In the genomic region with DNA sequence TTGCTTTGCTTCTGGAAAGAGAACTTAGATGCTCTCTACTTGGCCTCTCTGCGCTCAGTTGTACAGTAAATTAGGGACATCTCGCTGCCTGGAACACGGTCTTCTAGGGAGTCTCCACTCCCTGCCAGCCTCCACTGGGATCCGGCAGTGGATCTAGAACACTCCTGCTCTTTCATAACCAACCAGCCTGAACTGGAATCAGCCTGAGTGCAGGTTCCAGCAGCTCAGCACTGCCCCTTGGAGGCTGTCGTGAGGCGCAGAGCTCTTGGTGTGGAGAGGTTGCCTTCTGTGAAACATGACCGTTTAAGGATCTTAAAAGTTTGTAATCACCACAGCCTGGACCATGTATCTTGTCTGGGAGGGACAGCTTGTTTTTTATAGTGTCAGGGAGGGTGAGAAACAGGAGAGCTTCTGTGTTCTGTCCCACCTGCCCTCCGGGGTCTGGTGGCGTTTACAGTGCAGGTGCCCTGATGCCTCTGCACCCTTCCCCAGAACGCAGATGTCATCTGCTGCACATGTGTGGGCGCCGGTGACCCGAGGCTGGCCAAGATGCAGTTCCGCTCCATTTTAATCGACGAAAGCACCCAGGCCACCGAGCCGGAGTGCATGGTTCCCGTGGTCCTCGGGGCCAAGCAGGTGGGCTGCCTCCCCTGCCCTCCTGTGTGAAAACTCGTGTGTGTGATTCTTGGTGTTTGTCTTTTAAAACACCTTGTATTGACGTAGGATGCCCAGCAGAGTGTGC, we compare ENCODE assay signal across 9 cellular contexts. TPM values are rescaled to one million over a fixed set of nuclear protein-coding genes. Genes with fewer than 3 reads are reported as not detected.
DNase-seq lines count a peak whose midpoint lies in the region; ATAC-seq and TF ChIP-seq lines count a peak whose summit lies in the region.
"Had no signal": no experiment of that assay in that cellular context is flagged by ENCODE, and none has a peak within 500 bp of the region (broad histone marks: within the 10 kb centered on the region; RNA-seq: fewer than 3 reads in every experiment).

No MANE protein-coding gene starts in this region.

- no peaks in the 10 kb centered on the region for H3K9me3 Mint-ChIP-seq in osteocyte (ENCODE audit: unreplicated experiment)
- H3K9me3 Mint-ChIP-seq in stimulated activated memory B cell treated with anti-CD40 and anti-IgM and Interleukin-4, amounts not matched to agents 10 μg/mL and 1 μg/mL and 100 μg/mL, for 72 hours: no peaks in the 10 kb centered on the region

- H2AFZ ChIP-seq in OCI-LY7 (ENCODE audit: low read length) (no peak overlapping the region), fibroblast of lung (ENCODE audit: low read length) (no peak overlapping the region)

- H3K27ac ChIP-seq in OCI-LY7 (ENCODE audit: low read depth, low read length, poor library complexity, severe bottlenecking) (no peak overlapping the region), fibroblast of lung (ENCODE audit: insufficient read depth, low read length) (no peak overlapping the region), right atrium auricular region (no peak overlapping the region)
- H3K27ac ChIP-seq: heart left ventricle had no signal

- ATAC-seq in GM19395 (IDR thresholded peaks at IDR 0.05; ENCODE audit: unreplicated experiment) (no peak), GM18909 (IDR thresholded peaks at IDR 0.05; ENCODE audit: poor library complexity, unreplicated experiment) (no peak)
- ATAC-seq in stimulated activated memory B cell treated with anti-CD40 and anti-IgM and Interleukin-4, amounts not matched to agents 10 μg/mL and 1 μg/mL and 100 μg/mL, for 72 hours: no peak

- H3K4me3 Mint-ChIP-seq in osteocyte (ENCODE audit: unreplicated experiment): no peak overlapping the region
- no peak overlapping the region for H3K4me3 Mint-ChIP-seq in stimulated activated memory B cell treated with anti-CD40 and anti-IgM and Interleukin-4, amounts not matched to agents 10 μg/mL and 1 μg/mL and 100 μg/mL, for 72 hours

- H4K20me1 ChIP-seq in OCI-LY7 (ENCODE audit: insufficient read depth, low read length) (0 out of 2 replicates have a peak, but pooled peaks cover 4% of the 10 kb centered on the region), fibroblast of lung (ENCODE audit: control insufficient read depth, extremely low read depth, insufficient read depth, low read length) (no peaks in the 10 kb centered on the region)

- no peak for DNase-seq in GM10248 (ENCODE audit: extremely low spot score)
- DNase-seq in OCI-LY7 (ENCODE audit: low spot score): no peak
- DNase-seq in fibroblast of lung (ENCODE audit: low read depth in 2 of 2): peak in 1 of 2 donors; percentile 52
- DNase-seq in osteocyte (ENCODE audit: extremely low spot score, unreplicated experiment): no peak
- DNase-seq in right atrium auricular region (ENCODE audit: low spot score): no peak
- DNase-seq: heart left ventricle had no signal

- H3K27me3 ChIP-seq in fibroblast of lung (ENCODE audit: control insufficient read depth, insufficient read depth, low read length) (no peaks in the 10 kb centered on the region), right atrium auricular region (no peaks in the 10 kb centered on the region)
- H3K27me3 ChIP-seq: heart left ventricle had no signal

- no peaks in the 10 kb centered on the region for H3K9me2 ChIP-seq in OCI-LY7 (ENCODE audit: insufficient read depth, low read length)

- H3K9ac ChIP-seq in fibroblast of lung (ENCODE audit: insufficient read depth, low read length): no peak overlapping the region

- H3K27me3 Mint-ChIP-seq in osteocyte (ENCODE audit: unreplicated experiment): no peaks in the 10 kb centered on the region
- H3K27me3 Mint-ChIP-seq in stimulated activated memory B cell treated with anti-CD40 and anti-IgM and Interleukin-4, amounts not matched to agents 10 μg/mL and 1 μg/mL and 100 μg/mL, for 72 hours: no peaks in the 10 kb centered on the region

- H3K79me2 ChIP-seq in OCI-LY7 (ENCODE audit: insufficient read depth, low read depth, low read length) (no peaks in the 10 kb centered on the region), fibroblast of lung (ENCODE audit: control insufficient read depth, insufficient read depth, low read length) (peaks cover 7% of the 10 kb centered on the region)

- peaks cover 35% of the 10 kb centered on the region for H3K36me3 Mint-ChIP-seq in osteocyte (ENCODE audit: unreplicated experiment)
- H3K36me3 Mint-ChIP-seq in stimulated activated memory B cell treated with anti-CD40 and anti-IgM and Interleukin-4, amounts not matched to agents 10 μg/mL and 1 μg/mL and 100 μg/mL, for 72 hours: peaks cover 73% of the 10 kb centered on the region

- TF ChIP-seq CTCF in GM10248 (IDR thresholded peaks at IDR 0.05; ENCODE audit: control extremely low read depth, extremely low read depth, low read depth, missing control alignments) (peak; percentile 29), OCI-LY7 (conservative IDR thresholded peaks at IDR 0.05; ENCODE audit: low read length) (peak; percentile 53), fibroblast of lung (conservative IDR thresholded peaks at IDR 0.05 in 1 of 2, IDR thresholded peaks at IDR 0.05 in 1 of 2; ENCODE audit: low read depth in 1 of 2, low read length in 2 of 2) (peak; percentile 37 to 44), osteocyte (IDR thresholded peaks at IDR 0.05) (peak; percentile 31), right atrium auricular region (IDR thresholded peaks at IDR 0.05) (no peak)

- intact Hi-C loops in OCI-LY7 (cut with micrococcal nuclease; ENCODE audit: unreplicated experiment): no loop called here

- H3K4me3 ChIP-seq in OCI-LY7 (ENCODE audit: low read depth, low read length, poor library complexity, severe bottlenecking): no peak overlapping the region
- no peak overlapping the region for H3K4me3 ChIP-seq in fibroblast of lung (replicated peaks in 1 of 4; ENCODE audit: control extremely low read depth in 1 of 4, insufficient read depth in 1 of 4, low read depth in 3 of 4, low read length in 4 of 4)
- H3K4me3 ChIP-seq in right atrium auricular region: no peak overlapping the region
- H3K4me3 ChIP-seq: heart left ventricle had no signal

- H3K36me3 ChIP-seq in OCI-LY7 (ENCODE audit: insufficient read depth, low read length) (peaks cover 100% of the 10 kb centered on the region), fibroblast of lung (ENCODE audit: control insufficient read depth, insufficient read depth, low read length) (peaks cover 65% of the 10 kb centered on the region), right atrium auricular region (peaks cover 100% of the 10 kb centered on the region)

- H3K4me1 ChIP-seq in OCI-LY7 (ENCODE audit: insufficient read depth, low read length, poor library complexity, severe bottlenecking): peaks cover 5% of the 10 kb centered on the region
- no peaks in the 10 kb centered on the region for H3K4me1 ChIP-seq in fibroblast of lung (ENCODE audit: control insufficient read depth, extremely low read depth, insufficient read depth, low read length)
- peaks cover 0 to 18% of the 10 kb centered on the region in 2 donors for H3K4me1 ChIP-seq in right atrium auricular region

- no peaks in the 10 kb centered on the region for H3K4me1 Mint-ChIP-seq in osteocyte (ENCODE audit: unreplicated experiment)
- peaks cover 12% of the 10 kb centered on the region for H3K4me1 Mint-ChIP-seq in stimulated activated memory B cell treated with anti-CD40 and anti-IgM and Interleukin-4, amounts not matched to agents 10 μg/mL and 1 μg/mL and 100 μg/mL, for 72 hours

- CTCF ChIA-PET in GM10248 (lab: Yijun Ruan, JAX) (interaction anchor here (1.2 to 8.1 kb wide), 3 partner anchors 9 to 14 kb away, joined by 3 to 60 read pairs (median 30); no protein-coding TSS in a partner anchor), OCI-LY7 (lab: Charles Lee; ENCODE audit: unreplicated experiment) (no interaction called here)

- BruUV-seq in OCI-LY7 (replicated peaks; lab: Mats Ljungman, UMichigan): no TSS peak

- H3K4me2 ChIP-seq in OCI-LY7 (ENCODE audit: low read length): no peak overlapping the region
- H3K4me2 ChIP-seq in fibroblast of lung (ENCODE audit: extremely low read depth, insufficient read depth, low read length): no peak overlapping the region

- H3K9me3 ChIP-seq in OCI-LY7 (ENCODE audit: low read length) (no peaks in the 10 kb centered on the region), fibroblast of lung (ENCODE audit: control insufficient read depth, insufficient read depth, low read depth, low read length) (no peaks in the 10 kb centered on the region), right atrium auricular region (no peaks in the 10 kb centered on the region)
- H3K9me3 ChIP-seq: heart left ventricle had no signal

- no peak overlapping the region for H3K27ac Mint-ChIP-seq in osteocyte (ENCODE audit: unreplicated experiment)
- H3K27ac Mint-ChIP-seq in stimulated activated memory B cell treated with anti-CD40 and anti-IgM and Interleukin-4, amounts not matched to agents 10 μg/mL and 1 μg/mL and 100 μg/mL, for 72 hours: no peak overlapping the region

- POLR2A ChIA-PET in GM10248 (lab: Yijun Ruan, JAX): no interaction called here
- POLR2A ChIA-PET in OCI-LY7 (lab: Charles Lee): interaction anchor here (0.5 kb wide), 1 partner anchor 1525 kb away, joined by 3 read pairs; no protein-coding TSS in a partner anchor

RNA-seq across cellular contexts. Expression of gene UPF1, which starts 24.8 kb away (rescaled TPM):
- 65.2 and 77.2 TPM in 2 replicates for total RNA-seq in OCI-LY7 (2014; rRNA removed; shearing (Covaris generic))
- 113 and 122 TPM in 2 replicates for total RNA-seq in OCI-LY7 (2022)
- 42.4 and 57.1 TPM in 2 replicates for total RNA-seq in fibroblast of lung
- polyA plus RNA-seq in fibroblast of lung: 20.5 and 28.1 TPM in 2 replicates
- polyA plus RNA-seq in fibroblast of lung (2012): 28.7 and 32.9 TPM in 2 replicates
- polyA minus RNA-seq in fibroblast of lung (ENCODE audit: low replicate concordance): 98.4 and 197 TPM in 2 replicates
- total RNA-seq in osteocyte: 58.0 and 64.2 TPM in 2 replicates
- 10 to 100 TPM; 27.6 to 61.5 TPM for total RNA-seq in right atrium auricular region

RNA-seq across cellular contexts. Expression of gene CERS1, which starts 39.4 kb away (rescaled TPM):
- 0.09 TPM in 1 of 2 replicates, not detected in the other for total RNA-seq in OCI-LY7 (2014; rRNA removed; shearing (Covaris generic))
- not detected in 2 replicates for total RNA-seq in OCI-LY7 (2022)
- total RNA-seq in fibroblast of lung: 1.5 and 1.7 TPM in 2 replicates
- 0.23 and 1.4 TPM in 2 replicates for polyA plus RNA-seq in fibroblast of lung
- polyA plus RNA-seq in fibroblast of lung (2012): 0.42 and 2.2 TPM in 2 replicates
- polyA minus RNA-seq in fibroblast of lung (ENCODE audit: low replicate concordance): 3.7 and 9.2 TPM in 2 replicates
- total RNA-seq in osteocyte: 6.5 and 8.5 TPM in 2 replicates
- 1 to 10 TPM in 1 of 2 donors, under 1 TPM in 1; 0.79 to 1.6 TPM for total RNA-seq in right atrium auricular region

Comparison
In these comparisons a context has a peak if more than half of its experiments do, and no peak if none do; other contexts are left out.
1. CTCF ChIP-seq: peak in GM10248 (single experiment), OCI-LY7 (single experiment), fibroblast of lung (2 of 2) and osteocyte (single experiment); none in right atrium auricular region (0 of 2).